10 cellular contexts compared by ENCODE assay signal in genomic region chr2:85758361-85759256, GRCh38. TPM values are rescaled to one million over a fixed set of nuclear protein-coding genes. Genes with fewer than 3 reads are reported as not detected.
DNase-seq lines count a peak whose midpoint lies in the region; ATAC-seq and TF ChIP-seq lines count a peak whose summit lies in the region.
"Had no signal": no experiment of that assay in that cellular context is flagged by ENCODE, and none has a peak within 500 bp of the region (broad histone marks: within the 10 kb centered on the region; RNA-seq: fewer than 3 reads in every experiment).

No MANE protein-coding gene starts in this region.

- H3K4me1 Mint-ChIP-seq in CD4-positive, alpha-beta memory T cell: peaks cover 5 to 24% (median 12%) of the 10 kb centered on the region in 4 donors

- peak overlapping the region in 7 of 12 donors; percentile 5 to 93 (median 70) for H3K4me3 ChIP-seq in heart left ventricle
- H3K4me3 ChIP-seq in ascending aorta: peak overlapping the region; percentile 1 to 85
- H3K4me3 ChIP-seq in mucosa of descending colon: no peak overlapping the region
- no peak overlapping the region for H3K4me3 ChIP-seq in CD4-positive, alpha-beta memory T cell (ENCODE audit: low read length in 2 of 2)
- H3K4me3 ChIP-seq: GM23338 had no signal

- TF ChIP-seq POLR2A in heart left ventricle (IDR thresholded peaks at IDR 0.05): no peak

- 71 to 83% (median 79%) methylated on average over 11 to 19 of the region's 19 CpGs for WGBS in heart left ventricle, 4 donors

- ATAC-seq in heart left ventricle (peak in 2 of 4 donors; percentile 7 to 20), mucosa of descending colon (peak; percentile 24), HG03342 (IDR thresholded peaks at IDR 0.05; ENCODE audit: unreplicated experiment) (no peak)
- ATAC-seq: GM23338 had no signal

- intact Hi-C loops in heart left ventricle (cut with DNase I) (no loop called here), cardiac septum (cut with DNase I) (no loop called here), ascending aorta (cut with DNase I) (no loop called here), mucosa of descending colon (cut with DNase I, micrococcal nuclease) (no loop called here)
- intact Hi-C loops in CD4-positive, alpha-beta memory T cell (cut with micrococcal nuclease): no loop called here

- peaks cover 0 to 18% (median 0%) of the 10 kb centered on the region in 9 donors for H3K27me3 ChIP-seq in heart left ventricle
- no peaks in the 10 kb centered on the region for H3K27me3 ChIP-seq in ascending aorta
- peaks cover 17% of the 10 kb centered on the region for H3K27me3 ChIP-seq in CD4-positive, alpha-beta memory T cell (ENCODE audit: insufficient read depth, low read length)

- H3K9me3 ChIP-seq in heart left ventricle (no peaks in the 10 kb centered on the region), ascending aorta (no peaks in the 10 kb centered on the region), mucosa of descending colon (no peaks in the 10 kb centered on the region)
- H3K9me3 ChIP-seq in CD4-positive, alpha-beta memory T cell (ENCODE audit: control insufficient read depth in 1 of 2, low read length in 2 of 2): no peaks in the 10 kb centered on the region

- no peak overlapping the region for H3K4me3 Mint-ChIP-seq in CD4-positive, alpha-beta memory T cell
- H3K4me3 Mint-ChIP-seq: GM23338 had no signal

- H3K36me3 ChIP-seq in heart left ventricle: peaks cover 0 to 6% (median 3%) of the 10 kb centered on the region in 9 donors
- peaks cover under 1 to 46% of the 10 kb centered on the region in 2 donors for H3K36me3 ChIP-seq in ascending aorta
- H3K36me3 ChIP-seq in mucosa of descending colon (ENCODE audit: low read depth): no peaks in the 10 kb centered on the region
- H3K36me3 ChIP-seq in CD4-positive, alpha-beta memory T cell (ENCODE audit: insufficient read depth, low read length): no peaks in the 10 kb centered on the region

- TF ChIP-seq CTCF in heart left ventricle (IDR thresholded peaks at IDR 0.05) (no peak), ascending aorta (IDR thresholded peaks at IDR 0.05) (no peak), mucosa of descending colon (IDR thresholded peaks at IDR 0.05) (no peak)

- POLR2A ChIA-PET in CD4-positive, alpha-beta memory T cell (lab: Charles Lee; ENCODE audit: partially characterized antibody): no interaction called here

- H3K27ac Mint-ChIP-seq in CD4-positive, alpha-beta memory T cell: no peak overlapping the region
- H3K27ac Mint-ChIP-seq: GM23338 had no signal

- peaks cover 30 to 58% of the 10 kb centered on the region in 2 donors for H3K27me3 Mint-ChIP-seq in CD4-positive, alpha-beta memory T cell

- H3K27ac ChIP-seq in heart left ventricle (peak overlapping the region in 1 of 12 donors; percentile 16), ascending aorta (peak overlapping the region in 1 of 2 donors; percentile 78)
- no peak overlapping the region for H3K27ac ChIP-seq in CD4-positive, alpha-beta memory T cell (ENCODE audit: low read depth, low read length)

- DNase-seq in heart left ventricle (peak in 1 of 5 donors; percentile 59), cardiac septum (ENCODE audit: low spot score) (no peak), ascending aorta (ENCODE audit: low spot score in 2 of 2) (no peak), mucosa of descending colon (peak in 2 of 3 donors; percentile 23 to 63), kidney glomerular epithelial cell (lab: John Stamatoyannopoulos, UW) (no peak), HK-2 (ENCODE audit: unreplicated experiment) (no peak)
- no peak for DNase-seq in CD4-positive, alpha-beta memory T cell
- DNase-seq: activated CD4-positive, alpha-beta T cell treated with anti-CD3 and anti-CD28 coated beads for 48 hours had no signal

- no peaks in the 10 kb centered on the region for H3K36me3 Mint-ChIP-seq in CD4-positive, alpha-beta memory T cell

- H3K4me1 ChIP-seq in heart left ventricle: peaks cover 3 to 80% (median 45%) of the 10 kb centered on the region in 12 donors
- H3K4me1 ChIP-seq in ascending aorta: peaks cover 15 to 52% of the 10 kb centered on the region in 2 donors
- peaks cover 34% of the 10 kb centered on the region for H3K4me1 ChIP-seq in mucosa of descending colon (ENCODE audit: low read depth)
- peaks cover 18% of the 10 kb centered on the region for H3K4me1 ChIP-seq in CD4-positive, alpha-beta memory T cell (ENCODE audit: insufficient read depth, low read length)

- CTCF ChIA-PET in CD4-positive, alpha-beta memory T cell (lab: Charles Lee; ENCODE audit: partially characterized antibody): no interaction called here

- H3K9me3 Mint-ChIP-seq in CD4-positive, alpha-beta memory T cell: peaks cover 0 to 1% (median 0%) of the 10 kb centered on the region in 8 donors
- H3K9me3 Mint-ChIP-seq: GM23338 had no signal

RNA-seq across cellular contexts. Expression of gene ATOH8, which starts 4.8 kb away (rescaled TPM):
- 100 to 1,000 TPM in 1 of 9 donors, 10 to 100 TPM in 8; 11.8 to 103 (median 18.5) TPM for total RNA-seq in heart left ventricle
- 10 to 100 TPM; 22.9 to 37.9 TPM for polyA plus RNA-seq in heart left ventricle
- 21.0 TPM for total RNA-seq in cardiac septum
- total RNA-seq in ascending aorta: 239 TPM
- 1 to 10 TPM; 1.9 to 8.7 (median 2.8) TPM for total RNA-seq in mucosa of descending colon
- not detected for total RNA-seq in CD4-positive, alpha-beta memory T cell
- not detected for polyA plus RNA-seq in CD4-positive, alpha-beta memory T cell

Comparison
In these comparisons a context has a peak if more than half of its experiments do, and no peak if none do; other contexts are left out.
1. DNase-seq: peak in mucosa of descending colon (2 of 3); none in cardiac septum (single experiment), ascending aorta (0 of 2), CD4-positive, alpha-beta memory T cell (0 of 5), kidney glomerular epithelial cell (single experiment) and HK-2 (single experiment).
2. H3K4me3 ChIP-seq: peak in heart left ventricle (7 of 12) and ascending aorta (2 of 2); none in mucosa of descending colon (single experiment) and CD4-positive, alpha-beta memory T cell (0 of 2).